In the genomic region with DNA sequence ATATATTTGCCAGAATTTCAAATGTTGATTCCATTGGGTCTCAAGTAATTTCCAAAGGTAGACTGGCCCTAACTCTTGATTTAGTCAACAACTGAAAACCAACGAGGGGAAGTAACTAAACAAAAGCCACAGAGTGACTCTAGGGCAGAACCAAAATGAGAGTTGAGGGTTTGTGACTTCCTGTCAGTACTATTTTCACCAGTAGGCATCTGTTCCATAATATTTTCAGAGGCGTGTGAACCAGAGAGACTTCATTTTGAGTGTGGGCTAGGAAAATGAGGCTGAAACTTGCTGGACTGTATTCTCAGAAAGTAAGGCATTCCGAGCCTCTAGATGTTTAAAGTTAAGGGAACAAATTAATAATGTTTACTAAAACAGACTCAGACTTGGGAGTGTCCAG, we compare ENCODE assay signal across 12 cellular contexts.
DNase-seq lines count a peak whose midpoint lies in the region; ATAC-seq and TF ChIP-seq lines count a peak whose summit lies in the region.
"Had no signal": no experiment of that assay in that cellular context is flagged by ENCODE, and none has a peak within 500 bp of the region (broad histone marks: within the 10 kb centered on the region; RNA-seq: fewer than 3 reads in every experiment).

No MANE protein-coding gene starts in this region.

- peaks cover 26% of the 10 kb centered on the region for H3K36me3 Mint-ChIP-seq in T-helper 2 cell treated with Interferon-gamma antibody and Interleukin-4, amounts not matched to agents 5 μg/mL and 100 μg/mL, for 36 hours (ENCODE audit: low read depth)

- H3K36me3 ChIP-seq in effector memory CD4-positive, alpha-beta T cell (ENCODE audit: control insufficient read depth, insufficient read depth, low read length): peaks cover 5% of the 10 kb centered on the region
- H3K36me3 ChIP-seq in suprapubic skin: peaks cover 14% of the 10 kb centered on the region
- H3K36me3 ChIP-seq: upper lobe of left lung had no signal

- no peaks in the 10 kb centered on the region for H3K4me1 ChIP-seq in effector memory CD4-positive, alpha-beta T cell (ENCODE audit: control insufficient read depth, insufficient read depth, low read length, poor library complexity, severe bottlenecking)
- H3K4me1 ChIP-seq in suprapubic skin: no peaks in the 10 kb centered on the region
- H3K4me1 ChIP-seq: upper lobe of left lung had no signal

- no peak for TF ChIP-seq CTCF in suprapubic skin (IDR thresholded peaks at IDR 0.05)

- no peak for TF ChIP-seq POLR2A in suprapubic skin (IDR thresholded peaks at IDR 0.05)

- 81% methylated on average over 3 of the region's 3 CpGs for WGBS in suprapubic skin

- ATAC-seq in GM18861 (IDR thresholded peaks at IDR 0.05; ENCODE audit: unreplicated experiment) (peak; percentile 92), GM21528 (IDR thresholded peaks at IDR 0.05; ENCODE audit: low FRiP score, unreplicated experiment) (peak; percentile 97), HG03159 (IDR thresholded peaks at IDR 0.05; ENCODE audit: unreplicated experiment) (peak; percentile 96)

- no peaks in the 10 kb centered on the region for H3K9me3 Mint-ChIP-seq in T-helper 2 cell treated with Interferon-gamma antibody and Interleukin-4, amounts not matched to agents 5 μg/mL and 100 μg/mL, for 36 hours

- no peak for DNase-seq in T-helper 2 cell treated with Interferon-gamma antibody and Interleukin-4, amounts not matched to agents 5 μg/mL and 100 μg/mL, for 36 hours (ENCODE audit: low spot score)
- DNase-seq in effector memory CD4-positive, alpha-beta T cell: no peak
- DNase-seq in suprapubic skin (ENCODE audit: low spot score in 2 of 2) (no peak), NCI-H1048 (lab: John Stamatoyannopoulos, UW) (no peak)
- no peak for DNase-seq in central memory CD4-positive, alpha-beta T cell
- DNase-seq: activated effector memory CD4-positive, alpha-beta T cell treated with Interleukin-2 at 50 U/mL for 16 hours; DMS79; effector CD4-positive, alpha-beta T cell; upper lobe of left lung had no signal

- H3K27me3 ChIP-seq in effector memory CD4-positive, alpha-beta T cell (replicated peaks; ENCODE audit: control insufficient read depth, insufficient read depth, low read length, poor library complexity, severe bottlenecking): no peaks in the 10 kb centered on the region
- H3K27me3 ChIP-seq in suprapubic skin: no peaks in the 10 kb centered on the region
- H3K27me3 ChIP-seq: upper lobe of left lung had no signal

- H3K27ac Mint-ChIP-seq in T-helper 2 cell treated with Interferon-gamma antibody and Interleukin-4, amounts not matched to agents 5 μg/mL and 100 μg/mL, for 36 hours: no peak overlapping the region

- H3K4me1 Mint-ChIP-seq in T-helper 2 cell treated with Interferon-gamma antibody and Interleukin-4, amounts not matched to agents 5 μg/mL and 100 μg/mL, for 36 hours (ENCODE audit: low read depth): peaks cover 11% of the 10 kb centered on the region

- H3K4me3 Mint-ChIP-seq in T-helper 2 cell treated with Interferon-gamma antibody and Interleukin-4, amounts not matched to agents 5 μg/mL and 100 μg/mL, for 36 hours: peak overlapping the region; percentile 10

- no peak for TF ChIP-seq EP300 in suprapubic skin (IDR thresholded peaks at IDR 0.05)

- H3K27me3 Mint-ChIP-seq in T-helper 2 cell treated with Interferon-gamma antibody and Interleukin-4, amounts not matched to agents 5 μg/mL and 100 μg/mL, for 36 hours (ENCODE audit: low read depth): no peaks in the 10 kb centered on the region

- no peak overlapping the region for H3K27ac ChIP-seq in effector memory CD4-positive, alpha-beta T cell (ENCODE audit: insufficient read depth, low read length, poor library complexity, severe bottlenecking)
- no peak overlapping the region for H3K27ac ChIP-seq in suprapubic skin
- H3K27ac ChIP-seq: upper lobe of left lung had no signal

- H3K4me3 ChIP-seq in effector memory CD4-positive, alpha-beta T cell (ENCODE audit: insufficient read depth, low read depth, low read length, poor library complexity, severe bottlenecking): no peak overlapping the region
- no peak overlapping the region for H3K4me3 ChIP-seq in suprapubic skin
- H3K4me3 ChIP-seq: upper lobe of left lung had no signal

- H3K9me3 ChIP-seq in effector memory CD4-positive, alpha-beta T cell (ENCODE audit: control insufficient read depth, low read length): no peaks in the 10 kb centered on the region
- H3K9me3 ChIP-seq in suprapubic skin: no peaks in the 10 kb centered on the region
- H3K9me3 ChIP-seq: upper lobe of left lung had no signal
